ENCODE assay signal across 8 cellular contexts in genomic region chr14:53217283-53217994, GRCh38.
A peak's percentile ranks its signal among the peaks of the same experiment; 100 is the strongest.
DNase-seq lines count a peak whose midpoint lies in the region; ATAC-seq and TF ChIP-seq lines count a peak whose summit lies in the region.

No MANE protein-coding gene starts in this region.

- H3K9ac ChIP-seq in skeletal muscle tissue (ENCODE audit: low read depth in 1 of 3, low read length in 3 of 3), result peak overlapping the region in 2 of 3 donors; percentile 47 to 70

- no peak overlapping the region for H3K27ac ChIP-seq in skeletal muscle tissue (ENCODE audit: low read depth, low read length)

- no peaks in the 10 kb centered on the region for H3K27me3 ChIP-seq in skeletal muscle tissue (ENCODE audit: control insufficient read depth in 3 of 3, insufficient read depth in 3 of 3, low read length in 3 of 3)

- H3K4me3 ChIP-seq in NB4 (ENCODE audit: low read depth, low read length), result peak overlapping the region; percentile 61
- H3K4me3 ChIP-seq in skeletal muscle tissue (ENCODE audit: low read length in 3 of 3), result peak overlapping the region; percentile 62 to 65 (median 62)

- H3K36me3 ChIP-seq in skeletal muscle tissue (ENCODE audit: control insufficient read depth in 3 of 3, insufficient read depth in 3 of 3, low read length in 3 of 3), result no peaks in the 10 kb centered on the region

- no peaks in the 10 kb centered on the region for H3K9me3 ChIP-seq in skeletal muscle tissue (ENCODE audit: control insufficient read depth in 3 of 3, low read length in 3 of 3)

- peak; percentile 80 for DNase-seq in GM13977 (ENCODE audit: low spot score)
- DNase-seq in NB4 (ENCODE audit: low read depth), result peak; percentile 90
- peak; percentile 45 to 81 (median 52) for DNase-seq in T-helper 1 cell
- peak in 39 of 58 donors; percentile 5 to 62 (median 22) for DNase-seq in anterior cingulate cortex (lab: John Stamatoyannopoulos, UW)
- DNase-seq in iPS DF 4.7 (ENCODE audit: extremely low read depth, low spot score), result peak; percentile 58
- DNase-seq in cortex of kidney (lab: John Stamatoyannopoulos, UW), result no peak

- no peaks in the 10 kb centered on the region for H3K4me1 ChIP-seq in skeletal muscle tissue (ENCODE audit: control insufficient read depth in 3 of 3, insufficient read depth in 3 of 3, low read length in 3 of 3)

- no peak for TF ChIP-seq POLR2A in NB4 (IDR thresholded peaks at IDR 0.05; ENCODE audit: extremely low read depth, insufficient read length)

- ATAC-seq in HG02610 (IDR thresholded peaks at IDR 0.05; ENCODE audit: unreplicated experiment), result peak; percentile 100

- in situ Hi-C loops in GM13977 (cut with MboI; ENCODE audit: low pct_unique_long_range_greater_than_20kb, low sequenced_read_pairs, unreplicated experiment), result no loop called here

- peak; percentile 37 for TF ChIP-seq CTCF in GM13977 (IDR thresholded peaks at IDR 0.05; ENCODE audit: extremely low read depth, insufficient read depth, missing control alignments)
- no peak for TF ChIP-seq CTCF in NB4 (IDR thresholded peaks at IDR 0.05; ENCODE audit: low read depth, low read length)
